Comparison of ENCODE assay signal across 13 cellular contexts in genomic region chr10:22593644-22594043, GRCh38.
"Had no signal": no experiment of that assay in that cellular context is flagged by ENCODE, and none has a peak within 500 bp of the region (broad histone marks: within the 10 kb centered on the region; RNA-seq: fewer than 3 reads in every experiment).

No MANE protein-coding gene starts in this region.

- H3K4me3 Mint-ChIP-seq: activated CD4-positive, alpha-beta T cell treated with anti-CD3 and anti-CD28 coated beads, Interleukin-2, amount 10 ng/mL, durations not matched to agents 24 days and 14 days had no signal

- H3K4me3 ChIP-seq: ascending aorta, dorsolateral prefrontal cortex, sigmoid colon, upper lobe of right lung had no signal

- H3K27ac ChIP-seq: ascending aorta, sigmoid colon, upper lobe of right lung had no signal

- H3K9me3 Mint-ChIP-seq: activated CD4-positive, alpha-beta T cell treated with anti-CD3 and anti-CD28 coated beads, Interleukin-2, amount 10 ng/mL, durations not matched to agents 24 days and 14 days had no signal

- H3K27me3 Mint-ChIP-seq: activated CD4-positive, alpha-beta T cell treated with anti-CD3 and anti-CD28 coated beads, Interleukin-2, amount 10 ng/mL, durations not matched to agents 24 days and 14 days had no signal

- H3K27me3 ChIP-seq: ascending aorta, dorsolateral prefrontal cortex, sigmoid colon, upper lobe of right lung had no signal

- DNase-seq: activated CD4-positive, alpha-beta T cell treated with anti-CD3 and anti-CD28 coated beads, Interleukin-2, amount 10 ng/mL, durations not matched to agents 24 days and 14 days; activated gamma-delta T cell; activated T-cell treated with anti-CD3 and anti-CD28 coated beads, Interleukin-2, amount 50 U/mL, for 1 hour; dorsolateral prefrontal cortex; mammary epithelial cell; sigmoid colon; stimulated activated CD4-positive, alpha-beta T cell treated with anti-CD3 and anti-CD28 coated beads, Interleukin-2, amount 100 ng/mL, for 24 hours; stimulated activated naive CD8-positive, alpha-beta T cell treated with anti-CD3 and anti-CD28 coated beads, Interleukin-15, Interleukin-2, amounts not matched to agents 100 U/mL and 50 U/mL, for 24 hours; SW 1271; upper lobe of right lung had no signal

- H3K9me3 ChIP-seq: ascending aorta, sigmoid colon, upper lobe of right lung had no signal

- ATAC-seq: esophagus mucosa; left lobe of liver; stimulated activated naive CD8-positive, alpha-beta T cell treated with anti-CD3 and anti-CD28 coated beads, Interleukin-15, Interleukin-2, amounts not matched to agents 100 U/mL and 50 U/mL, for 24 hours; upper lobe of right lung had no signal

- H3K27ac Mint-ChIP-seq: activated CD4-positive, alpha-beta T cell treated with anti-CD3 and anti-CD28 coated beads, Interleukin-2, amount 10 ng/mL, durations not matched to agents 24 days and 14 days had no signal
